8 cellular contexts compared by ENCODE assay signal in genomic region chr5:126776499-126777256, GRCh38. TPM values are rescaled to one million over a fixed set of nuclear protein-coding genes. Genes with fewer than 3 reads are reported as not detected.
A peak's percentile ranks its signal among the peaks of the same experiment; 100 is the strongest.
DNase-seq lines count a peak whose midpoint lies in the region; ATAC-seq and TF ChIP-seq lines count a peak whose summit lies in the region.

A gene with protein sequence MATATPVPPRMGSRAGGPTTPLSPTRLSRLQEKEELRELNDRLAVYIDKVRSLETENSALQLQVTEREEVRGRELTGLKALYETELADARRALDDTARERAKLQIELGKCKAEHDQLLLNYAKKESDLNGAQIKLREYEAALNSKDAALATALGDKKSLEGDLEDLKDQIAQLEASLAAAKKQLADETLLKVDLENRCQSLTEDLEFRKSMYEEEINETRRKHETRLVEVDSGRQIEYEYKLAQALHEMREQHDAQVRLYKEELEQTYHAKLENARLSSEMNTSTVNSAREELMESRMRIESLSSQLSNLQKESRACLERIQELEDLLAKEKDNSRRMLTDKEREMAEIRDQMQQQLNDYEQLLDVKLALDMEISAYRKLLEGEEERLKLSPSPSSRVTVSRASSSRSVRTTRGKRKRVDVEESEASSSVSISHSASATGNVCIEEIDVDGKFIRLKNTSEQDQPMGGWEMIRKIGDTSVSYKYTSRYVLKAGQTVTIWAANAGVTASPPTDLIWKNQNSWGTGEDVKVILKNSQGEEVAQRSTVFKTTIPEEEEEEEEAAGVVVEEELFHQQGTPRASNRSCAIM (plus strand): TSS chr5:126777136. CDS start chr5:126777509, 373 bp downstream.

- H3K4me3 Mint-ChIP-seq in activated CD4-positive, alpha-beta T cell treated with anti-CD3 and anti-CD28 coated beads, Interleukin-2, amount 10 ng/mL, durations not matched to agents 7 days and 5 days = peak within 1 kb of the TSS; percentile 95

- ATAC-seq in GM19395 (IDR thresholded peaks at IDR 0.05; ENCODE audit: unreplicated experiment) (peak; percentile 61), HG03558 (IDR thresholded peaks at IDR 0.05; ENCODE audit: extremely low read depth, unreplicated experiment) (peak; percentile 46)

- POLR2A ChIA-PET in activated CD4-positive, alpha-beta T cell treated with anti-CD3 and anti-CD28 coated beads, Interleukin-2, amount 10 ng/mL, durations not matched to agents 7 days and 5 days (lab: Charles Lee) = interaction anchor here (0.6 to 2.4 kb wide), 6 partner anchors 14 to 39 kb away, joined by 3 to 12 read pairs (median 3); no protein-coding TSS in a partner anchor

- H3K36me3 Mint-ChIP-seq in activated CD4-positive, alpha-beta T cell treated with anti-CD3 and anti-CD28 coated beads, Interleukin-2, amount 10 ng/mL, durations not matched to agents 7 days and 5 days (ENCODE audit: low read depth) = peaks cover 27% of the 10 kb centered on the region

- H3K4me3 ChIP-seq in coronary artery = peak within 1 kb of the TSS; percentile 78

- no peak; the same call in 1 of the 2 replicates for TF ChIP-seq CTCF in C4-2B (conservative IDR thresholded peaks at IDR 0.05)
- no peak for TF ChIP-seq CTCF in coronary artery (IDR thresholded peaks at IDR 0.05)

- no peaks in the 10 kb centered on the region for H3K9me3 Mint-ChIP-seq in activated CD4-positive, alpha-beta T cell treated with anti-CD3 and anti-CD28 coated beads, Interleukin-2, amount 10 ng/mL, durations not matched to agents 7 days and 5 days

- CTCF ChIA-PET in activated CD4-positive, alpha-beta T cell treated with anti-CD3 and anti-CD28 coated beads, Interleukin-2, amount 10 ng/mL, durations not matched to agents 7 days and 5 days (lab: Charles Lee) = interaction anchor here (0.8 to 9.1 kb wide), 10 partner anchors 12 to 99 kb away, joined by 3 to 107 read pairs (median 6); no protein-coding TSS in a partner anchor

- DNase-seq in NCI-H748 (lab: John Stamatoyannopoulos, UW; ENCODE audit: unreplicated experiment) (peak; percentile 100), coronary artery (ENCODE audit: low spot score) (peak; percentile 96), left kidney (ENCODE audit: low read depth, low spot score) (peak; percentile 99)
- DNase-seq in activated CD4-positive, alpha-beta T cell treated with anti-CD3 and anti-CD28 coated beads, Interleukin-2, amount 10 ng/mL, durations not matched to agents 7 days and 5 days = peak; percentile 95
- DNase-seq in stimulated activated CD4-positive, alpha-beta T cell treated with anti-CD3 and anti-CD28 coated beads, Interleukin-1b, Interleukin-23, amount 100 ng/mL, for 48 hours = peak; percentile 94

- peak within 1 kb of the TSS; percentile 98 for H3K27ac ChIP-seq in C4-2B
- H3K27ac ChIP-seq in coronary artery = peak within 1 kb of the TSS; percentile 84 to 88

- H3K27me3 Mint-ChIP-seq in activated CD4-positive, alpha-beta T cell treated with anti-CD3 and anti-CD28 coated beads, Interleukin-2, amount 10 ng/mL, durations not matched to agents 7 days and 5 days = no peaks in the 10 kb centered on the region

- H3K4me1 Mint-ChIP-seq in activated CD4-positive, alpha-beta T cell treated with anti-CD3 and anti-CD28 coated beads, Interleukin-2, amount 10 ng/mL, durations not matched to agents 7 days and 5 days = peaks cover 36% of the 10 kb centered on the region

- H3K27ac Mint-ChIP-seq in activated CD4-positive, alpha-beta T cell treated with anti-CD3 and anti-CD28 coated beads, Interleukin-2, amount 10 ng/mL, durations not matched to agents 7 days and 5 days = peak within 1 kb of the TSS; percentile 99

RNA-seq across cellular contexts. Expression of the gene that starts here (rescaled TPM):
- total RNA-seq in activated CD4-positive, alpha-beta T cell treated with anti-CD3 and anti-CD28 coated beads, Interleukin-2, amount 10 ng/mL, durations not matched to agents 7 days and 5 days = 100 to 1,000 TPM; 326 to 337 TPM

Comparison
In these comparisons a context has a peak if more than half of its experiments do, and no peak if none do; other contexts are left out.
1. Peak in every context shown above with its lines: DNase-seq, ATAC-seq, H3K4me3 ChIP-seq and H3K27ac ChIP-seq.